In the genomic region with DNA sequence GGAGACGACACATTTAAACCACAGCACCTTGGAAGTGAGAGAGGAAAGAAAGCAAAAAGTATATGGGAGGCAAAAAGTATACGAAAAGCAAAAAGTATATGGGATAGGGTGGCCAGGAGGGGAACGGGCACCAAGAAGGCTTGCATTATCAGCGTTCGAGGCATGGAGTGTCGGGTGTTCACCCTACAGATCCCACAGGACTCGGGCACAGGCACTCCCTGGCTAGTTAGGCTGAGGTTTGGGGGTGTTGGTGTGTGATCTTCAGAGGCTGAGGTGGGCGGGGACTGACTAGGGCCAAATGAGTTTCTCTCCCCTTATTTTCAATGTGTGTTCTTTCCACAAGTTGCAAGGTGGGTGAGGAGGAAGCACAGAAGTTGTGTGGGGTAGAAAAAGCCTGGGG, we compare ENCODE assay signal across 38 cellular contexts.
"Had no signal": no experiment of that assay in that cellular context is flagged by ENCODE, and none has a peak within 500 bp of the region (broad histone marks: within the 10 kb centered on the region; RNA-seq: fewer than 3 reads in every experiment).

No MANE protein-coding gene starts in this region.

- FAIRE-seq: bronchial epithelial cell, TTC549 had no signal

- H3K36me3 Mint-ChIP-seq: activated CD4-positive, alpha-beta memory T cell treated with anti-CD3 and anti-CD28 coated beads for 36 hours; activated naive CD4-positive, alpha-beta T cell treated with anti-CD3 and anti-CD28 coated beads, Interleukin-2, amount 50 U/mL, for 24 hours; activated naive CD8-positive, alpha-beta T cell; activated naive CD8-positive, alpha-beta T cell treated with anti-CD3 and anti-CD28 coated beads, Interleukin-2, amount 10 ng/mL, durations not matched to agents 7 days and 5 days; brain had no signal

- H3K4me1 Mint-ChIP-seq: activated B cell treated with CpG ODN at 0.5 μM for 24 hours; activated CD4-positive, alpha-beta T cell treated with anti-CD3 and anti-CD28 coated beads, Interleukin-2, amount 10 ng/mL, durations not matched to agents 24 days and 14 days; activated naive CD4-positive, alpha-beta T cell treated with anti-CD3 and anti-CD28 coated beads, Interleukin-2, amount 50 U/mL, for 24 hours; activated naive CD8-positive, alpha-beta T cell treated with anti-CD3 and anti-CD28 coated beads, Interleukin-2, amount 10 ng/mL, durations not matched to agents 7 days and 5 days; activated T-helper 17 cell treated with anti-CD3 and anti-CD28 coated beads, Interleukin-2, amount 50 U/mL, for 72 hours; central memory CD8-positive, alpha-beta T cell had no signal

- H3K9me3 Mint-ChIP-seq: activated B cell treated with CpG ODN at 0.5 μM for 24 hours; activated CD4-positive, alpha-beta memory T cell treated with anti-CD3 and anti-CD28 coated beads for 36 hours; activated CD4-positive, alpha-beta T cell treated with anti-CD3 and anti-CD28 coated beads, Interleukin-2, amount 10 ng/mL, durations not matched to agents 24 days and 14 days; activated CD8-positive, alpha-beta T cell treated with anti-CD3 and anti-CD28 coated beads for 36 hours; activated naive CD4-positive, alpha-beta T cell treated with anti-CD3 and anti-CD28 coated beads for 36 hours; activated naive CD4-positive, alpha-beta T cell treated with anti-CD3 and anti-CD28 coated beads, Interleukin-2, amount 50 U/mL, for 24 hours; activated naive CD8-positive, alpha-beta T cell treated with anti-CD3 and anti-CD28 coated beads, Interleukin-2, amount 10 ng/mL, durations not matched to agents 7 days and 5 days; activated naive CD8-positive, alpha-beta T cell treated with anti-CD3 and anti-CD28 coated beads, Interleukin-2, amount 50 U/mL, for 24 hours; activated T-cell treated with anti-CD3 and anti-CD28 coated beads, Interleukin-2, amount 50 U/mL, for 4 hours; activated T-cell treated with anti-CD3 and anti-CD28 coated beads, Interleukin-2, amount 50 U/mL, for 72 hours; activated T-helper 1 cell treated with anti-CD3 and anti-CD28 coated beads, Interleukin-12 subunit alpha, Interleukin-12 subunit beta, Interleukin-2, Interleukin-4 antibody, amounts not matched to agents 30 ng/mL and 10 ng/mL and 1 ng/mL, durations not matched to agents 14 hours and 24 hours and 36 hours; activated T-helper 17 cell treated with anti-CD3 and anti-CD28 coated beads, Interleukin-2, amount 50 U/mL, for 72 hours; brain; central memory CD8-positive, alpha-beta T cell; T-helper 1 cell treated with Interleukin-12 subunit alpha and Interleukin-12 subunit beta and Interleukin-4 antibody, amounts not matched to agents 30 μg/mL and 1 μg/mL, for 36 hours; T-helper 2 cell treated with Interferon-gamma antibody and Interleukin-4, amounts not matched to agents 5 μg/mL and 100 μg/mL, for 36 hours had no signal

- H3K4me1 ChIP-seq: ascending aorta had no signal

- H3K9me3 ChIP-seq: ascending aorta had no signal

- H3K27ac ChIP-seq: ascending aorta, cardiac muscle cell, VCaP had no signal

- H3K4me3 Mint-ChIP-seq: activated B cell treated with CpG ODN at 0.5 μM for 24 hours; activated CD4-positive, alpha-beta memory T cell treated with anti-CD3 and anti-CD28 coated beads for 36 hours; activated CD4-positive, alpha-beta T cell treated with anti-CD3 and anti-CD28 coated beads, Interleukin-2, amount 10 ng/mL, durations not matched to agents 24 days and 14 days; activated CD8-positive, alpha-beta T cell treated with anti-CD3 and anti-CD28 coated beads for 36 hours; activated naive CD4-positive, alpha-beta T cell treated with anti-CD3 and anti-CD28 coated beads for 36 hours; activated naive CD4-positive, alpha-beta T cell treated with anti-CD3 and anti-CD28 coated beads, Interleukin-2, amount 50 U/mL, for 24 hours; activated naive CD8-positive, alpha-beta T cell; activated naive CD8-positive, alpha-beta T cell treated with anti-CD3 and anti-CD28 coated beads, Interleukin-2, amount 10 ng/mL, durations not matched to agents 7 days and 5 days; activated naive CD8-positive, alpha-beta T cell treated with anti-CD3 and anti-CD28 coated beads, Interleukin-2, amount 50 U/mL, for 24 hours; activated T-cell treated with anti-CD3 and anti-CD28 coated beads, Interleukin-2, amount 50 U/mL, for 4 hours; activated T-cell treated with anti-CD3 and anti-CD28 coated beads, Interleukin-2, amount 50 U/mL, for 72 hours; activated T-helper 1 cell treated with anti-CD3 and anti-CD28 coated beads, Interleukin-12 subunit alpha, Interleukin-12 subunit beta, Interleukin-2, Interleukin-4 antibody, amounts not matched to agents 30 ng/mL and 10 ng/mL and 1 ng/mL, durations not matched to agents 14 hours and 24 hours and 36 hours; activated T-helper 17 cell treated with anti-CD3 and anti-CD28 coated beads, Interleukin-2, amount 50 U/mL, for 72 hours; brain; central memory CD8-positive, alpha-beta T cell; T-helper 1 cell treated with Interleukin-12 subunit alpha and Interleukin-12 subunit beta and Interleukin-4 antibody, amounts not matched to agents 30 μg/mL and 1 μg/mL, for 36 hours; T-helper 2 cell treated with Interferon-gamma antibody and Interleukin-4, amounts not matched to agents 5 μg/mL and 100 μg/mL, for 36 hours had no signal

- H3K27ac Mint-ChIP-seq: activated B cell treated with CpG ODN at 0.5 μM for 24 hours; activated CD4-positive, alpha-beta memory T cell treated with anti-CD3 and anti-CD28 coated beads for 36 hours; activated CD4-positive, alpha-beta T cell treated with anti-CD3 and anti-CD28 coated beads, Interleukin-2, amount 10 ng/mL, durations not matched to agents 24 days and 14 days; activated CD8-positive, alpha-beta T cell treated with anti-CD3 and anti-CD28 coated beads for 36 hours; activated naive CD4-positive, alpha-beta T cell treated with anti-CD3 and anti-CD28 coated beads for 36 hours; activated naive CD4-positive, alpha-beta T cell treated with anti-CD3 and anti-CD28 coated beads, Interleukin-2, amount 50 U/mL, for 24 hours; activated naive CD8-positive, alpha-beta T cell; activated naive CD8-positive, alpha-beta T cell treated with anti-CD3 and anti-CD28 coated beads, Interleukin-2, amount 10 ng/mL, durations not matched to agents 7 days and 5 days; activated naive CD8-positive, alpha-beta T cell treated with anti-CD3 and anti-CD28 coated beads, Interleukin-2, amount 50 U/mL, for 24 hours; activated T-cell treated with anti-CD3 and anti-CD28 coated beads, Interleukin-2, amount 50 U/mL, for 72 hours; activated T-helper 1 cell treated with anti-CD3 and anti-CD28 coated beads, Interleukin-12 subunit alpha, Interleukin-12 subunit beta, Interleukin-2, Interleukin-4 antibody, amounts not matched to agents 30 ng/mL and 10 ng/mL and 1 ng/mL, durations not matched to agents 14 hours and 24 hours and 36 hours; activated T-helper 17 cell treated with anti-CD3 and anti-CD28 coated beads, Interleukin-2, amount 50 U/mL, for 72 hours; brain; T-helper 1 cell treated with Interleukin-12 subunit alpha and Interleukin-12 subunit beta and Interleukin-4 antibody, amounts not matched to agents 30 μg/mL and 1 μg/mL, for 36 hours; T-helper 2 cell treated with Interferon-gamma antibody and Interleukin-4, amounts not matched to agents 5 μg/mL and 100 μg/mL, for 36 hours had no signal

- H3K27me3 ChIP-seq: ascending aorta, cardiac muscle cell had no signal

- H3K36me3 ChIP-seq: ascending aorta, cardiac muscle cell had no signal

- DNase-seq: activated B cell treated with CpG ODN at 0.5 μM for 24 hours; activated CD4-positive, alpha-beta memory T cell treated with anti-CD3 and anti-CD28 coated beads for 36 hours; activated CD4-positive, alpha-beta T cell treated with anti-CD3 and anti-CD28 coated beads for 4 hours; activated CD4-positive, alpha-beta T cell treated with anti-CD3 and anti-CD28 coated beads, Interleukin-2, amount 10 ng/mL, durations not matched to agents 24 days and 14 days; activated CD4-positive, alpha-beta T cell treated with anti-CD3 and anti-CD28 coated beads, Interleukin-2, amount 50 U/mL, for 1 hour; activated CD4-positive, alpha-beta T cell treated with anti-CD3 and anti-CD28 coated beads, Interleukin-2, amount 50 U/mL, for 4 hours; activated CD4-positive, CD25-positive, alpha-beta regulatory T cell treated with anti-CD3 and anti-CD28 coated beads, Interleukin-2, amount 50 U/mL, for 72 hours; activated CD8-positive, alpha-beta memory T cell treated with anti-CD3 and anti-CD28 coated beads, Interleukin-2, amount 50 U/mL, for 4 hours; activated CD8-positive, alpha-beta T cell treated with anti-CD3 and anti-CD28 coated beads for 36 hours; activated effector memory CD4-positive, alpha-beta T cell treated with anti-CD3 and anti-CD28 coated beads, Interleukin-2, amount 50 U/mL, for 16 hours; activated gamma-delta T cell treated with Interleukin-2 at 50 U/mL for 16 hours; activated naive CD4-positive, alpha-beta T cell; activated naive CD4-positive, alpha-beta T cell treated with anti-CD3 and anti-CD28 coated beads for 36 hours; activated naive CD8-positive, alpha-beta T cell treated with anti-CD3 and anti-CD28 coated beads, Interleukin-2, amount 10 ng/mL, durations not matched to agents 7 days and 5 days; activated naive CD8-positive, alpha-beta T cell treated with anti-CD3 and anti-CD28 coated beads, Interleukin-2, amount 50 U/mL, for 24 hours; activated T-cell treated with anti-CD3 and anti-CD28 coated beads for 4 hours; activated T-cell treated with anti-CD3 and anti-CD28 coated beads, Interleukin-2, amount 50 U/mL, for 1 hour; activated T-cell treated with anti-CD3 and anti-CD28 coated beads, Interleukin-2, amount 50 U/mL, for 4 hours; activated T-cell treated with anti-CD3 and anti-CD28 coated beads, Interleukin-2, amount 50 U/mL, for 72 hours; amygdala; anterior cingulate cortex; caudate nucleus; cerebellar nuclear complex; T-helper 2 cell; T-helper 9 cell had no signal

- ATAC-seq: activated CD8-positive, alpha-beta T cell treated with anti-CD3 and anti-CD28 coated beads for 36 hours; activated naive CD8-positive, alpha-beta T cell treated with anti-CD3 and anti-CD28 coated beads, Interleukin-2, amount 50 U/mL, for 24 hours; activated T-cell treated with anti-CD3 and anti-CD28 coated beads, Interleukin-2, amount 50 U/mL, for 4 hours; activated T-cell treated with anti-CD3 and anti-CD28 coated beads, Interleukin-2, amount 50 U/mL, for 72 hours; activated T-helper 17 cell treated with anti-CD3 and anti-CD28 coated beads, Interleukin-2, amount 50 U/mL, for 72 hours had no signal

- H3K4me3 ChIP-seq: ascending aorta, cardiac muscle cell had no signal
